ENCODE assay signal across 16 cellular contexts in genomic region chr1:217332426-217333065, GRCh38.
DNase-seq lines count a peak whose midpoint lies in the region; ATAC-seq and TF ChIP-seq lines count a peak whose summit lies in the region.
"Had no signal": no experiment of that assay in that cellular context is flagged by ENCODE, and none has a peak within 500 bp of the region (broad histone marks: within the 10 kb centered on the region; RNA-seq: fewer than 3 reads in every experiment).

No MANE protein-coding gene starts in this region.

- DNase-seq in NCI-H2171 treated with DMSO at 0.1 percent for 48 hours (lab: John Stamatoyannopoulos, UW), result peak; percentile 8
- DNase-seq in NCI-H2171 (lab: John Stamatoyannopoulos, UW), result no peak
- DNase-seq in NCI-H1105 (lab: John Stamatoyannopoulos, UW), result peak; percentile 45
- peak in 3 of 4 donors; percentile 13 to 26 (median 22) for DNase-seq in body of pancreas
- DNase-seq in myocyte (ENCODE audit: low read depth), result peak; percentile 31
- DNase-seq in DMS79 treated with DMSO at 0.1 percent for 48 hours (lab: John Stamatoyannopoulos, UW), result no peak
- DNase-seq in activated T-cell treated with anti-CD3 and anti-CD28 coated beads, Interleukin-2, amount 50 U/mL, for 48 hours, result no peak
- no peak for DNase-seq in activated CD4-positive, CD25-positive, alpha-beta regulatory T cell (lab: John Stamatoyannopoulos, UW)
- DNase-seq: activated CD8-positive, alpha-beta memory T cell treated with anti-CD3 and anti-CD28 coated beads, Interleukin-2, amount 10 ng/mL, durations not matched to agents 7 days and 5 days; Caco-2; naive thymus-derived CD8-positive, alpha-beta T cell; NCI-H187 treated with DMSO at 0.1 percent for 48 hours; stimulated activated CD4-positive, alpha-beta T cell treated with anti-CD3 and anti-CD28 coated beads, Interleukin-1b, Interleukin-23, amount 100 ng/mL, for 48 hours had no signal

- TF ChIP-seq CTCF in body of pancreas (IDR thresholded peaks at IDR 0.05), result no peak

- TF ChIP-seq POLR2A in body of pancreas (IDR thresholded peaks at IDR 0.05), result no peak

- no peak overlapping the region for H3K4me3 ChIP-seq in body of pancreas
- H3K4me3 ChIP-seq: dorsolateral prefrontal cortex, tibial artery had no signal

- H3K27ac ChIP-seq in body of pancreas, result no peak overlapping the region
- H3K27ac ChIP-seq: dorsolateral prefrontal cortex, tibial artery had no signal

- intact Hi-C loops in body of pancreas (cut with DNase I), result no loop called here

- no peaks in the 10 kb centered on the region for H3K27me3 ChIP-seq in body of pancreas
- H3K27me3 ChIP-seq: tibial artery had no signal

- no peaks in the 10 kb centered on the region for H3K36me3 ChIP-seq in body of pancreas (replicated peaks in 1 of 2; ENCODE audit: insufficient read depth in 1 of 2, low read depth in 2 of 2)
- H3K36me3 ChIP-seq: tibial artery had no signal

- ATAC-seq in body of pancreas, result no peak
- ATAC-seq: activated CD8-positive, alpha-beta memory T cell treated with anti-CD3 and anti-CD28 coated beads, Interleukin-2, amount 10 ng/mL, durations not matched to agents 7 days and 5 days; left lobe of liver; naive thymus-derived CD8-positive, alpha-beta T cell had no signal

- WGBS in body of pancreas, 2 donors, result 63 to 67% methylated on average over 4 of the region's 4 CpGs

- H3K9me3 ChIP-seq in body of pancreas, result no peaks in the 10 kb centered on the region
- H3K9me3 ChIP-seq: tibial artery had no signal

- no peaks in the 10 kb centered on the region for H3K4me1 ChIP-seq in body of pancreas
- H3K4me1 ChIP-seq: Caco-2 had no signal

Comparison
In these comparisons a context has a peak if more than half of its experiments do, and no peak if none do; other contexts are left out.
1. DNase-seq: peak in NCI-H2171 treated with DMSO at 0.1 percent for 48 hours (single experiment), NCI-H1105 (single experiment), body of pancreas (3 of 4) and myocyte (single experiment); none in NCI-H2171 (single experiment), DMS79 treated with DMSO at 0.1 percent for 48 hours (single experiment), activated T-cell treated with anti-CD3 and anti-CD28 coated beads, Interleukin-2, amount 50 U/mL, for 48 hours (0 of 2) and activated CD4-positive, CD25-positive, alpha-beta regulatory T cell (0 of 4).